ENCODE assay signal across 30 cellular contexts in genomic region chr17:45437461-45438283, GRCh38. TPM values are rescaled to one million over a fixed set of nuclear protein-coding genes. Genes with fewer than 3 reads are reported as not detected.
A peak's percentile ranks its signal among the peaks of the same experiment; 100 is the strongest.
DNase-seq lines count a peak whose midpoint lies in the region; FAIRE-seq and TF ChIP-seq lines count a peak whose summit lies in the region.
"Had no signal": no experiment of that assay in that cellular context is flagged by ENCODE, and none has a peak within 500 bp of the region (broad histone marks: within the 10 kb centered on the region; RNA-seq: fewer than 3 reads in every experiment).

No MANE protein-coding gene starts in this region.

- H3K27me3 Mint-ChIP-seq in endodermal cell (ENCODE audit: insufficient read depth), result peaks cover 21% of the 10 kb centered on the region
- H3K27me3 Mint-ChIP-seq: activated CD4-positive, alpha-beta memory T cell treated with anti-CD3 and anti-CD28 coated beads, Interleukin-2, amount 10 ng/mL, durations not matched to agents 7 days and 5 days; activated naive CD8-positive, alpha-beta T cell treated with anti-CD3 and anti-CD28 coated beads for 36 hours; naive B cell; T-cell had no signal

- no peak overlapping the region for H3K27ac Mint-ChIP-seq in endodermal cell
- H3K27ac Mint-ChIP-seq: activated CD4-positive, alpha-beta memory T cell treated with anti-CD3 and anti-CD28 coated beads, Interleukin-2, amount 10 ng/mL, durations not matched to agents 7 days and 5 days; activated naive CD8-positive, alpha-beta T cell treated with anti-CD3 and anti-CD28 coated beads for 36 hours; naive B cell; T-cell had no signal

- H3K27me3 ChIP-seq in endodermal cell (ENCODE audit: control insufficient read depth, insufficient read depth, low read length, poor library complexity, severe bottlenecking), result peaks cover 10% of the 10 kb centered on the region
- H3K27me3 ChIP-seq: esophagus squamous epithelium had no signal

- POLR2A ChIA-PET in RWPE1 (lab: Yijun Ruan, JAX; ENCODE audit: low non-redundant PET), result no interaction called here

- intact Hi-C loops in posterior vena cava (cut with DNase I), result no loop called here

- no peak overlapping the region for H3K9ac ChIP-seq in endodermal cell (ENCODE audit: extremely low read depth, low read length, poor library complexity, severe bottlenecking)

- H3K4me1 Mint-ChIP-seq in endodermal cell, result peaks cover 19% of the 10 kb centered on the region

- H3K27ac ChIP-seq in RWPE1 (peak overlapping the region; percentile 89), endodermal cell (ENCODE audit: low read depth, low read length) (no peak overlapping the region)
- H3K27ac ChIP-seq: ascending aorta, cardiac muscle cell, tibial artery had no signal

- WGBS in endodermal cell (ENCODE audit: insufficient coverage in 1 of 2, insufficient read length in 1 of 2), 2 experiments, result 84 to 94% methylated on average over 19 to 29 of the region's 30 CpGs

- CTCF ChIA-PET in RWPE1 (lab: Yijun Ruan, JAX), result interaction anchor here (0.7 kb wide), 1 partner anchor 29 kb away, joined by 4 read pairs; no protein-coding TSS in a partner anchor

- H3K36me3 Mint-ChIP-seq in endodermal cell (ENCODE audit: low read depth), result peaks cover 2% of the 10 kb centered on the region

- FAIRE-seq in GM12891 (lab: Jason Lieb, UNC), result peak; percentile 16
- FAIRE-seq: endometrium, GM19239, TTC549 had no signal

- H3K4me3 ChIP-seq in endodermal cell (ENCODE audit: low read length), result no peak overlapping the region
- H3K4me3 ChIP-seq: ascending aorta, cardiac muscle cell, esophagus squamous epithelium, skin epidermis, tibial artery had no signal

- TF ChIP-seq CTCF in RWPE1 (conservative IDR thresholded peaks at IDR 0.05; ENCODE audit: low read depth) (no peak), endodermal cell (conservative IDR thresholded peaks at IDR 0.05) (no peak)

- no peaks in the 10 kb centered on the region for H3K36me3 ChIP-seq in endodermal cell (ENCODE audit: control insufficient read depth, insufficient read depth, low read length)
- H3K36me3 ChIP-seq: cardiac muscle cell had no signal

- no peaks in the 10 kb centered on the region for H3K9me3 ChIP-seq in endodermal cell (ENCODE audit: control insufficient read depth, low read length)
- H3K9me3 ChIP-seq: ascending aorta, esophagus squamous epithelium, tibial artery had no signal

- TF ChIP-seq POLR2A in GM12891 (IDR thresholded peaks at IDR 0.05; ENCODE audit: low read depth, low read length), result no peak

- DNase-seq in GM12891 (ENCODE audit: insufficient read length, low spot score) (no peak), RWPE1 (ENCODE audit: low spot score) (no peak), endodermal cell (peak; percentile 76), posterior vena cava (ENCODE audit: low spot score) (peak; percentile 77), NCI-H187 treated with DMSO at 0.1 percent for 48 hours (lab: John Stamatoyannopoulos, UW) (no peak), NCI-H1048 (lab: John Stamatoyannopoulos, UW) (no peak), AG20443 (ENCODE audit: low spot score) (no peak)
- DNase-seq: ACHN; activated CD4-positive, alpha-beta memory T cell treated with anti-CD3 and anti-CD28 coated beads, Interleukin-2, amount 10 ng/mL, durations not matched to agents 7 days and 5 days; activated CD4-positive, alpha-beta T cell treated with anti-CD3 and anti-CD28 coated beads for 1 hour; activated CD8-positive, alpha-beta memory T cell treated with anti-CD3 and anti-CD28 coated beads, Interleukin-2, amount 50 U/mL, for 48 hours; activated naive CD8-positive, alpha-beta T cell treated with anti-CD3 and anti-CD28 coated beads for 36 hours; C1 segment of cervical spinal cord; COR-L47; esophagus squamous epithelium; foreskin melanocyte; GDM1; Karpas-422; naive B cell; NCI-H146; NCI-H510A; stimulated activated CD4-positive, alpha-beta T cell treated with anti-CD3 and anti-CD28 coated beads, Interleukin-1b, Interleukin-23, amount 100 ng/mL, for 48 hours; T-cell; tibial artery had no signal

- no peak overlapping the region for H3K4me3 Mint-ChIP-seq in endodermal cell
- H3K4me3 Mint-ChIP-seq: activated CD4-positive, alpha-beta memory T cell treated with anti-CD3 and anti-CD28 coated beads, Interleukin-2, amount 10 ng/mL, durations not matched to agents 7 days and 5 days; activated naive CD8-positive, alpha-beta T cell treated with anti-CD3 and anti-CD28 coated beads for 36 hours; naive B cell; T-cell had no signal

- no peaks in the 10 kb centered on the region for H3K9me3 Mint-ChIP-seq in endodermal cell
- H3K9me3 Mint-ChIP-seq: activated CD4-positive, alpha-beta memory T cell treated with anti-CD3 and anti-CD28 coated beads, Interleukin-2, amount 10 ng/mL, durations not matched to agents 7 days and 5 days; activated naive CD8-positive, alpha-beta T cell treated with anti-CD3 and anti-CD28 coated beads for 36 hours; naive B cell; T-cell had no signal

- H3K4me1 ChIP-seq in endodermal cell (ENCODE audit: control insufficient read depth, insufficient read depth, low read length), result peaks cover 10% of the 10 kb centered on the region

TF ChIP-seq in GM12891, 5 proteins besides CTCF, POLR2A, EP300 and RAD21:
- TF ChIP-seq SPI1 (IDR thresholded peaks at IDR 0.05; ENCODE audit: low read depth, low read length) (no peak), PAX5 (IDR thresholded peaks at IDR 0.05; ENCODE audit: insufficient read depth, low read length, severe bottlenecking) (no peak), POLR2AphosphoS5 (IDR thresholded peaks at IDR 0.05; ENCODE audit: low read depth, low read length) (no peak), TAF1 (IDR thresholded peaks at IDR 0.05; ENCODE audit: low read depth, low read length) (no peak), POU2F2 (IDR thresholded peaks at IDR 0.05; ENCODE audit: low read depth, low read length) (no peak)

RNA-seq across cellular contexts. Expression of gene ARHGAP27, which starts 5.0 kb away (rescaled TPM):
- 16.0 TPM for polyA plus RNA-seq in GM12891 (2012; ENCODE audit: low read depth, missing spikeins)
- total RNA-seq in endodermal cell, result 10 to 100 TPM; 16.4 to 20.6 TPM
- polyA plus RNA-seq in endodermal cell (2013, experiment 1 of 2), result 2.5 TPM
- polyA plus RNA-seq in endodermal cell (2013, experiment 2 of 2), result 3.8 TPM
- total RNA-seq in posterior vena cava, result 10 to 100 TPM; 17.8 to 24.5 TPM

RNA-seq across cellular contexts. Expression of gene PLEKHM1, which starts 52.8 kb away (rescaled TPM):
- polyA plus RNA-seq in GM12891 (2012; ENCODE audit: low read depth, missing spikeins), result 5.7 TPM
- 10 to 100 TPM; 18.4 to 29.8 TPM for total RNA-seq in endodermal cell
- polyA plus RNA-seq in endodermal cell (2013, experiment 1 of 2), result 6.3 TPM
- polyA plus RNA-seq in endodermal cell (2013, experiment 2 of 2), result 6.8 TPM
- 10 to 100 TPM; 43.2 to 45.3 TPM for total RNA-seq in posterior vena cava

Comparison
In these comparisons a context has a peak if more than half of its experiments do, and no peak if none do; other contexts are left out.
1. DNase-seq: peak in endodermal cell (single experiment) and posterior vena cava (single experiment); none in GM12891 (single experiment), RWPE1 (single experiment), NCI-H187 treated with DMSO at 0.1 percent for 48 hours (single experiment), NCI-H1048 (single experiment) and AG20443 (single experiment).